In the genomic region with DNA sequence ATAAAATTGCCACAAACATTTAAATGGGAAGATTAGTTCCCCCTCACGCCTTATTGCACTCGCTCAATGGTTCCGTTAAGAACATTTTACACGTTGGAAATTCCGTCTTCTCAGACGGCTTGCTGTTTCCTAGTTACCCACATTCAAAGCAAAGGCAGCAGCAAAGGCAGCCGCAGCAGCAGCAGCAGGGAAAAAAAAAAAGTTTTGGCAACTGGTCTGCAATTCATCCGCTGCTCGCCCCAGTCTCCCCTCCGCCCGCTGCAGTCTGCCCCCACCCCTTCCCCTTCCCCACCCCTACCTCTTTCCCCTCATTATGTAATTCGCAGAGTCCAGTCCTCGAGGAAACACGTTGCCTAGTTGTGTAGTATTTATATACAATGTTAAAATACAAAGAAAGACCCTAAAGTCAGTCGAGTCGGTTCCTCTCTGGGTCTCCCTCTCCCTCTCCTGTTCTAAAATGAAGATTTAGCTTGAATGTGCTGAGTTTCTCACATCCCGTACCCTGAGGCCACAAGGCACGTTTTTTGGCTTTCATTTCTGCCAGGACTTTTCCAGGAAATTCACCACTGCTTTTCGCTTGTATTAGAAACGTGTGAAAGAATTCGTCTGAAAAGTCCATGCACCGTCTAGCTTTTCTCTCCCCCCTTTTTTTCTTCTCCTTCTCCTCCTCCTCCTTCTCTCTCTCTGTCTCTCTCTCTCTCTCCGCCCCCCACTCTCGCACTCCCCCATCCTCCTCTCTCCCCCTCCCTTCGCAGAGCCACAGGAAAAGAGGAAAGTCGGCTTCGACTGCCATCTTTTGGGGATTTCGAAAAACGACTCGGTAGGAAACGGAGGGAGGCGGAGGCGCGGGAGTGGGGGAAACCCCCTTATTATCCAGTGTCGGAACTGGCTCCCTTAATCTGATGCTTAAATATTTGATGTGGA, we compare ENCODE assay signal across 8 cellular contexts.
A peak's percentile ranks its signal among the peaks of the same experiment; 100 is the strongest.
DNase-seq lines count a peak whose midpoint lies in the region; ATAC-seq, FAIRE-seq and TF ChIP-seq lines count a peak whose summit lies in the region.

No MANE protein-coding gene starts in this region.

- no peaks in the 10 kb centered on the region for H3K9me3 Mint-ChIP-seq in brain

- no peaks in the 10 kb centered on the region for H3K9me2 ChIP-seq in MM.1S (replicated peaks; ENCODE audit: insufficient read depth, low read length)

- no peaks in the 10 kb centered on the region for H4K20me1 ChIP-seq in MM.1S (ENCODE audit: insufficient read depth, low read length)

- H3K4me1 Mint-ChIP-seq in brain = peaks cover 77% of the 10 kb centered on the region

- peaks cover 5% of the 10 kb centered on the region for H3K36me3 Mint-ChIP-seq in brain

- no peaks in the 10 kb centered on the region for H3K4me1 ChIP-seq in MM.1S (ENCODE audit: low read length)

- peaks cover 36% of the 10 kb centered on the region for H3K27me3 Mint-ChIP-seq in brain

- no peak overlapping the region for H2AFZ ChIP-seq in MM.1S (ENCODE audit: low read length)

- peak; percentile 48 for FAIRE-seq in H54 (lab: Jason Lieb, UNC)

- no peak overlapping the region for H3K4me2 ChIP-seq in MM.1S (ENCODE audit: low read depth, low read length)

- peak overlapping the region; percentile 70 for H3K4me3 ChIP-seq in iPS-18c (ENCODE audit: insufficient read depth, low read depth, low read length)
- no peak overlapping the region for H3K4me3 ChIP-seq in MM.1S (ENCODE audit: low read length)

- peak; percentile 85 for DNase-seq in A172 (ENCODE audit: low spot score)
- DNase-seq in H54 (ENCODE audit: insufficient read length, low spot score) = peak; percentile 50
- DNase-seq in NCI-H510A treated with DMSO at 0.1 percent for 48 hours (lab: John Stamatoyannopoulos, UW) = peak; percentile 65
- peak; percentile 92 for DNase-seq in retina
- no peak for DNase-seq in MM.1S

- no peak overlapping the region for H3K27ac ChIP-seq in MM.1S (ENCODE audit: low read length)

- no peaks in the 10 kb centered on the region for H3K27me3 ChIP-seq in MM.1S (replicated peaks; ENCODE audit: insufficient read depth, low read length)

- no peak for ATAC-seq in GM19351 (IDR thresholded peaks at IDR 0.05; ENCODE audit: unreplicated experiment)

- TF ChIP-seq CTCF in brain (conservative IDR thresholded peaks at IDR 0.05) (peak; percentile 69 to 74), MM.1S (IDR thresholded peaks at IDR 0.05; ENCODE audit: low read length) (no peak)

- no peak overlapping the region for H3K9ac ChIP-seq in MM.1S (ENCODE audit: low read length)

- no peak for TF ChIP-seq POLR2A in H54 (IDR thresholded peaks at IDR 0.05; ENCODE audit: low read depth, low read length)

- H3K27ac Mint-ChIP-seq in brain = peak overlapping the region; percentile 86 to 99 (median 96)

- H3K79me2 ChIP-seq in MM.1S (ENCODE audit: low read length) = no peaks in the 10 kb centered on the region

- H3F3A ChIP-seq in MM.1S (ENCODE audit: insufficient read depth, low read length) = no peaks in the 10 kb centered on the region

- H3K9me3 ChIP-seq in iPS-18c (ENCODE audit: control insufficient read depth, insufficient read depth, low read length) (no peaks in the 10 kb centered on the region), MM.1S (replicated peaks; ENCODE audit: insufficient read depth, low read length) (no peaks in the 10 kb centered on the region)

- H3K4me3 Mint-ChIP-seq in brain = peak overlapping the region; percentile 89 to 95 (median 93)

- no peaks in the 10 kb centered on the region for H3K36me3 ChIP-seq in MM.1S (replicated peaks; ENCODE audit: insufficient read depth, low read length)
